1 cellular context compared by ENCODE assay signal in the genomic region with DNA sequence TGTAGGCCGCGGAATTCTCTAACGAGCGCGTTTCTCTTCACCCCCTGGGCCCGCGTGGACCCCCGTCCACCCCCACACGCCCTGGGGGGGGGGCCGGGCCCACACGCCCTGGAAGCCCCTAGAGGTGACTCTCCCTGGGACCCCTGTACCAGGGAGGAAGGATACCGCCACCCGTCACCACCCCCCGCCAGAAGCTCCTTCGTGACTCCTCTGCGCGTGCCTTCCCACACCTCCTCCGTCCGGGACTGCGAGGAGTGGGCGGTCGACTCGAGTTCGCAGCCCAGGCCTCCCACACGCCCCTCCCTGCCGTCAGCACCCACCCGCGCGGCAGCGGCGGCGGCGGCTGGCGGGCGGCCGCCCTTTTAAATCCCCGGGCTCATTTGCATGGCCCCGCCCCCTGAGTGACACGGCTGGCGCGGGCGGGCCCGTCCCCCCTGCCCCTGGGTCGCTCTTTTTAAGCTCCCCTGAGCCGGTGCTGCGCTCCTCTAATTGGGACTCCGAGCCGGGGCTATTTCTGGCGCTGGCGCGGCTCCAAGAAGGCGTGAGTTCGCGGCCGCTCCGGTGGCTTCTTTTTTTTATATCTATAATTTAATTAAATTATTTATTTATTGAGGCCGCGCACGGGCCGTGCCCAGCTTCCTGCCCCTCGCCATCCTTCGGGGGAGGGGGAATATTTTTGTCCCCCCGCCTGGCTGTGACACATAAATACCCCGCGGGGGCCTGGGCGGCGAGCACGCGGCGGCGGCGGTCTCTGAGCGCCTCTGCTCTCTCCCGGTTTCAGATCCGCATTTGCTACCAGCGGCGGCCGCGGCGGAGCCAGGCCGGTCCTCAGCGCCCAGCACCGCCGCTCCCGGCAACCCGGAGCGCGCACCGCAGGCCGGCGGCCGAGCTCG.
TF ChIP-seq lines count a peak whose summit lies in the region.

A gene with protein sequence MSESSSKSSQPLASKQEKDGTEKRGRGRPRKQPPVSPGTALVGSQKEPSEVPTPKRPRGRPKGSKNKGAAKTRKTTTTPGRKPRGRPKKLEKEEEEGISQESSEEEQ (plus strand): TSS at position 451 of the 893 bp plus-strand sequence. CDS start 3,908 bp downstream, outside the sequence.

TF ChIP-seq in GM12878, 131 proteins besides CTCF, POLR2A, EP300 and RAD21 (continued from another document and continues in another):
- TF ChIP-seq E2F8 (IDR thresholded peaks at IDR 0.05; ENCODE audit: low read depth, partially characterized antibody) (peak; percentile 40), FOXK2 (IDR thresholded peaks at IDR 0.05) (peak; percentile 40; the same call in 1 of the 2 replicates), TCF7 (IDR thresholded peaks at IDR 0.05; ENCODE audit: borderline replicate concordance) (no peak), NFYA (IDR thresholded peaks at IDR 0.05; ENCODE audit: borderline replicate concordance, low read depth, low read length) (no peak), POLR2AphosphoS2 (IDR thresholded peaks at IDR 0.05; ENCODE audit: low read depth, low read length) (peak; percentile 98), RELA (IDR thresholded peaks at IDR 0.05; ENCODE audit: borderline replicate concordance, partially characterized antibody) (peak; percentile 32), PBX3 (IDR thresholded peaks at IDR 0.05; ENCODE audit: insufficient replicate concordance, low read depth, low read length) (peak; percentile 86), POLR2AphosphoS5 (IDR thresholded peaks at IDR 0.05; ENCODE audit: low read length) (peak; percentile 99), ETV6 (conservative IDR thresholded peaks at IDR 0.05 in 1 of 2, IDR thresholded peaks at IDR 0.05 in 1 of 2; ENCODE audit: borderline replicate concordance in 1 of 2, low read depth in 1 of 2) (0 out of 4 replicates have a peak, but pooled peaks of 1 of the 2 experiments have one; percentile 35), TARDBP (IDR thresholded peaks at IDR 0.05; ENCODE audit: borderline replicate concordance) (no peak), MAX (IDR thresholded peaks at IDR 0.05; ENCODE audit: low read depth, low read length) (peak; percentile 59), FOXM1 (IDR thresholded peaks at IDR 0.05; ENCODE audit: low read depth, low read length) (no peak; the same call in 1 of the 2 replicates), SUPT20H (IDR thresholded peaks at IDR 0.05; ENCODE audit: borderline replicate concordance, control insufficient read depth, low read depth, low read length) (no peak), MLLT1 (IDR thresholded peaks at IDR 0.05) (peak; percentile 68; the same call in 1 of the 2 replicates), SIX5 (IDR thresholded peaks at IDR 0.05; ENCODE audit: low read depth, low read length, severe bottlenecking) (no peak), IKZF1 (conservative IDR thresholded peaks at IDR 0.05) (peak; percentile 57), NR2F1 (conservative IDR thresholded peaks at IDR 0.05) (peak; percentile 56), JUND (IDR thresholded peaks at IDR 0.05; ENCODE audit: low read depth, low read length) (no peak; the same call in none of the 2 replicates), ATF7 (IDR thresholded peaks at IDR 0.05; ENCODE audit: low read depth) (no peak), BCL3 (IDR thresholded peaks at IDR 0.05; ENCODE audit: borderline replicate concordance, insufficient read depth, low read depth, low read length, poor library complexity, severe bottlenecking) (no peak), ZNF274 (IDR thresholded peaks at IDR 0.05; ENCODE audit: insufficient read depth, insufficient read length) (no peak), CREB1 (IDR thresholded peaks at IDR 0.05; ENCODE audit: low read depth) (peak; percentile 74), SMAD5 (IDR thresholded peaks at IDR 0.05; ENCODE audit: low read depth) (peak; percentile 96), E4F1 (IDR thresholded peaks at IDR 0.05; ENCODE audit: borderline replicate concordance, partially characterized antibody) (no peak), RBBP5 (conservative IDR thresholded peaks at IDR 0.05) (no peak), HDAC2 (IDR thresholded peaks at IDR 0.05) (no peak), HDAC6 (IDR thresholded peaks at IDR 0.05; ENCODE audit: unreplicated experiment) (peak; percentile 95), CREM (IDR thresholded peaks at IDR 0.05; ENCODE audit: low read depth) (peak; percentile 63; the same call in 1 of the 2 replicates), NRF1 (conservative IDR thresholded peaks at IDR 0.05; ENCODE audit: low read depth, low read length) (no peak), SPI1 (IDR thresholded peaks at IDR 0.05; ENCODE audit: borderline replicate concordance, insufficient read depth, low read depth, low read length) (peak; percentile 93), ZNF217 (IDR thresholded peaks at IDR 0.05) (peak; percentile 29; the same call in 1 of the 2 replicates), STAT1 (conservative IDR thresholded peaks at IDR 0.05) (no peak), KAT2A (conservative IDR thresholded peaks at IDR 0.05; ENCODE audit: control insufficient read depth, low read depth, low read length) (no peak), SREBF1 (IDR thresholded peaks at IDR 0.05; ENCODE audit: low read length) (no peak; the same call in 1 of the 2 replicates), EGR1 (IDR thresholded peaks at IDR 0.05; ENCODE audit: borderline replicate concordance in 1 of 2, low read depth in 2 of 2, low read length in 2 of 2) (peak; percentile 40 to 95), REST (IDR thresholded peaks at IDR 0.05; ENCODE audit: low read depth, low read length) (no peak), HCFC1 (IDR thresholded peaks at IDR 0.05; ENCODE audit: low read length) (peak; percentile 37; the same call in 1 of the 2 replicates), SMC3 (IDR thresholded peaks at IDR 0.05; ENCODE audit: borderline replicate concordance, low read length) (no peak), PML (IDR thresholded peaks at IDR 0.05; ENCODE audit: low read length) (peak; percentile 99), WRNIP1 (IDR thresholded peaks at IDR 0.05; ENCODE audit: borderline replicate concordance, low read depth, low read length) (no peak), SREBF2 (IDR thresholded peaks at IDR 0.05; ENCODE audit: low read length) (no peak), KLF5 (IDR thresholded peaks at IDR 0.05; ENCODE audit: partially characterized antibody) (peak; percentile 65)
- TF ChIP-seq, protein P1, sequence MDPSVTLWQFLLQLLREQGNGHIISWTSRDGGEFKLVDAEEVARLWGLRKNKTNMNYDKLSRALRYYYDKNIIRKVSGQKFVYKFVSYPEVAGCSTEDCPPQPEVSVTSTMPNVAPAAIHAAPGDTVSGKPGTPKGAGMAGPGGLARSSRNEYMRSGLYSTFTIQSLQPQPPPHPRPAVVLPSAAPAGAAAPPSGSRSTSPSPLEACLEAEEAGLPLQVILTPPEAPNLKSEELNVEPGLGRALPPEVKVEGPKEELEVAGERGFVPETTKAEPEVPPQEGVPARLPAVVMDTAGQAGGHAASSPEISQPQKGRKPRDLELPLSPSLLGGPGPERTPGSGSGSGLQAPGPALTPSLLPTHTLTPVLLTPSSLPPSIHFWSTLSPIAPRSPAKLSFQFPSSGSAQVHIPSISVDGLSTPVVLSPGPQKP (IDR thresholded peaks at IDR 0.05; ENCODE audit: low read depth, low read length), result no peak
- TF ChIP-seq, protein P2, sequence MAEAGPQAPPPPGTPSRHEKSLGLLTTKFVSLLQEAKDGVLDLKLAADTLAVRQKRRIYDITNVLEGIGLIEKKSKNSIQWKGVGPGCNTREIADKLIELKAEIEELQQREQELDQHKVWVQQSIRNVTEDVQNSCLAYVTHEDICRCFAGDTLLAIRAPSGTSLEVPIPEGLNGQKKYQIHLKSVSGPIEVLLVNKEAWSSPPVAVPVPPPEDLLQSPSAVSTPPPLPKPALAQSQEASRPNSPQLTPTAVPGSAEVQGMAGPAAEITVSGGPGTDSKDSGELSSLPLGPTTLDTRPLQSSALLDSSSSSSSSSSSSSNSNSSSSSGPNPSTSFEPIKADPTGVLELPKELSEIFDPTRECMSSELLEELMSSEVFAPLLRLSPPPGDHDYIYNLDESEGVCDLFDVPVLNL (IDR thresholded peaks at IDR 0.05; ENCODE audit: low read depth, low read length), result 0 out of 2 replicates have a peak, but pooled peaks have one; percentile 15
